In the genomic region with DNA sequence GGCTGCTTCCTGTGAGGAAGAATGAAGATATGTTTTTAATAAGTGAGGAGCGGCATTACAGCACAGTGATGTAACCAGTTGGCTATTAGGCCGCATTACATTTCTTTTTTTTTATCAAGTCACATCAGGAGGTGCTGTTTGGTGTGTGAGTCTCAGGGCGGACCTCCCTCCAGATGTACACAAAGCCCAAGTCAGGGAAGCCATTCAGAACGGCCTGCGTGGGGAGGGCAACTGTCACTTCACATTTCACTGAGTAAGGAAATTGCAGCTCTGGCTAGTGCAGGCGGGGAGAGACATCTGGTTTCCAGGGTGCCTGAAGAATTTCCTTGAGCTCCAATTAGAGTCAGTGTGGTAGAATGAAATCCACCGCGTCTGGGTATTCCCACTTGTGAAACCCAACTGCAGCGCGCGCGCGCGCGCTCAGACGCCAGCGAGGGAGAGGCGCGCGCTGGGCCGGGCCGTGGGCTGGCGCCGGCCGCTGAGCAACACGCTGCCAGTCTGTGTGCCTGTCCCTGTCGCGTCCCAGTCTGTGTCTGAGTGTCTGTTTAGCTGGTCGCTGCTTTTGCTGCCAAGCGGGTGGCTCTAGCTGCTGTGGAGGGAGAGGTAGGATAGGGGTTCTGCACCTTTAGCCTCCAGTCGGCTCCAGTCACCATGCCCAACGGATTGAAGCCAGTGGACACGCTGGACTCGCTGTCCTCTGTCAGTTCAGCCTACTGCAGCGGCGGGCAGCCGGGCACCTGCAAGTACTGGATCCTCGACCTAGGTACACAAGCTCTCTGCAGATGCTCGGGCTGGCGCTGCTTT, we compare ENCODE assay signal across 8 cellular contexts.
DNase-seq lines count a peak whose midpoint lies in the region; ATAC-seq and TF ChIP-seq lines count a peak whose summit lies in the region.

No MANE protein-coding gene starts in this region.

- H3K36me3 Mint-ChIP-seq in stimulated activated naive B cell treated with anti-CD40 and anti-IgM and Interleukin-4, amounts not matched to agents 10 μg/mL and 1 μg/mL and 100 μg/mL, for 72 hours, result peaks cover 38 to 56% of the 10 kb centered on the region in 2 donors

- H3K9me3 Mint-ChIP-seq in stimulated activated naive B cell treated with anti-CD40 and anti-IgM and Interleukin-4, amounts not matched to agents 10 μg/mL and 1 μg/mL and 100 μg/mL, for 72 hours, result no peaks in the 10 kb centered on the region

- no peaks in the 10 kb centered on the region for H3K9me3 ChIP-seq in MG63
- no peaks in the 10 kb centered on the region for H3K9me3 ChIP-seq in left lung

- peak overlapping the region; percentile 42 for H3K27ac Mint-ChIP-seq in stimulated activated naive B cell treated with anti-CD40 and anti-IgM and Interleukin-4, amounts not matched to agents 10 μg/mL and 1 μg/mL and 100 μg/mL, for 72 hours

- H3K36me3 ChIP-seq in MG63, result peaks cover 82% of the 10 kb centered on the region
- H3K36me3 ChIP-seq in left lung, result peaks cover 0 to 7% of the 10 kb centered on the region in 2 donors

- no peak for TF ChIP-seq CTCF in left lung (IDR thresholded peaks at IDR 0.05)

- peak overlapping the region in 1 of 2 donors; percentile 69 for H3K27ac ChIP-seq in left lung

- intact Hi-C loops in left lung (cut with DNase I), result no loop called here

- no peaks in the 10 kb centered on the region for H3K27me3 Mint-ChIP-seq in stimulated activated naive B cell treated with anti-CD40 and anti-IgM and Interleukin-4, amounts not matched to agents 10 μg/mL and 1 μg/mL and 100 μg/mL, for 72 hours

- peak; percentile 78 for ATAC-seq in left lung
- ATAC-seq in stimulated activated naive B cell treated with anti-CD40 and anti-IgM and Interleukin-4, amounts not matched to agents 10 μg/mL and 1 μg/mL and 100 μg/mL, for 72 hours (replicated peaks), result no peak
- no peak for ATAC-seq in stimulated activated naive CD8-positive, alpha-beta T cell treated with anti-CD3 and anti-CD28 coated beads, Interleukin-15, Interleukin-2, amounts not matched to agents 100 U/mL and 50 U/mL, for 24 hours
- no peak for ATAC-seq in HG03280 (IDR thresholded peaks at IDR 0.05; ENCODE audit: unreplicated experiment)

- H3K4me3 Mint-ChIP-seq in stimulated activated naive B cell treated with anti-CD40 and anti-IgM and Interleukin-4, amounts not matched to agents 10 μg/mL and 1 μg/mL and 100 μg/mL, for 72 hours, result no peak overlapping the region

- H3K4me1 ChIP-seq in left lung, result peaks cover 0 to 18% of the 10 kb centered on the region in 2 donors

- H3K27me3 ChIP-seq in MG63, result no peaks in the 10 kb centered on the region
- H3K27me3 ChIP-seq in left lung, result no peaks in the 10 kb centered on the region

- H3K4me3 ChIP-seq in MG63 (peak overlapping the region; percentile 44), left lung (peak overlapping the region; percentile 9 to 22)

- DNase-seq in MG63 (peak; percentile 83), cerebellum (ENCODE audit: low spot score) (peak; percentile 44), left lung (no peak), DMS153 (lab: John Stamatoyannopoulos, UW) (no peak), UCSD-AML1 (lab: John Stamatoyannopoulos, UW; ENCODE audit: unreplicated experiment) (no peak)
- DNase-seq in stimulated activated naive B cell treated with anti-CD40 and anti-IgM and Interleukin-4, amounts not matched to agents 10 μg/mL and 1 μg/mL and 100 μg/mL, for 72 hours, result no peak
- DNase-seq in stimulated activated naive CD8-positive, alpha-beta T cell treated with anti-CD3 and anti-CD28 coated beads, Interleukin-15, Interleukin-2, amounts not matched to agents 100 U/mL and 50 U/mL, for 24 hours, result no peak

- H3K4me1 Mint-ChIP-seq in stimulated activated naive B cell treated with anti-CD40 and anti-IgM and Interleukin-4, amounts not matched to agents 10 μg/mL and 1 μg/mL and 100 μg/mL, for 72 hours, result peaks cover 0 to 18% of the 10 kb centered on the region in 2 donors

Comparison
In these comparisons a context has a peak if more than half of its experiments do, and no peak if none do; other contexts are left out.
1. DNase-seq: peak in MG63 (single experiment) and cerebellum (single experiment); none in left lung (0 of 2), stimulated activated naive B cell treated with anti-CD40 and anti-IgM and Interleukin-4, amounts not matched to agents 10 μg/mL and 1 μg/mL and 100 μg/mL, for 72 hours (single experiment), stimulated activated naive CD8-positive, alpha-beta T cell treated with anti-CD3 and anti-CD28 coated beads, Interleukin-15, Interleukin-2, amounts not matched to agents 100 U/mL and 50 U/mL, for 24 hours (single experiment), DMS153 (single experiment) and UCSD-AML1 (single experiment).